ENCODE assay signal across 8 cellular contexts in genomic region chr7:100694196-100694745, GRCh38. TPM values are rescaled to one million over a fixed set of nuclear protein-coding genes. Genes with fewer than 3 reads are reported as not detected.
DNase-seq lines count a peak whose midpoint lies in the region; ATAC-seq and TF ChIP-seq lines count a peak whose summit lies in the region.

Gene GIGYF1, minus strand, starts transcription at chr7:100694250. Its CDS starts 6,012 bp downstream, at chr7:100688238.

- ATAC-seq in HG02678 (IDR thresholded peaks at IDR 0.05; ENCODE audit: unreplicated experiment) (peak; percentile 54), right lobe of liver (peak; percentile 45 to 56 (median 52)), HG03469 (IDR thresholded peaks at IDR 0.05; ENCODE audit: unreplicated experiment) (no peak)

- H3K27ac ChIP-seq in duodenal mucosa (ENCODE audit: low read depth, low read length) (no peak within 1 kb of the TSS), right lobe of liver (peak within 1 kb of the TSS; percentile 49 to 72 (median 62))

- 2% methylated on average over 16 of the region's 81 CpGs for WGBS in right lobe of liver (ENCODE audit: insufficient coverage, low coverage, low lambda C conversion rate, missing lambda C conversion rate)

- DNase-seq in GM12864 (ENCODE audit: low read depth) (no peak), NCI-H460 (ENCODE audit: extremely low read depth, low read depth) (no peak), right lobe of liver (peak; percentile 77 to 82 (median 81))
- peak; percentile 39 to 52 for DNase-seq in activated CD4-positive, alpha-beta T cell treated with anti-CD3 and anti-CD28 coated beads, Interleukin-2, amount 50 U/mL, for 24 hours (ENCODE audit: low read depth in 1 of 2, low spot score in 1 of 2)
- DNase-seq in stimulated activated CD4-positive, alpha-beta T cell treated with anti-CD3 and anti-CD28 coated beads, Interleukin-4, amount 100 ng/mL, for 4 hours = peak; percentile 64 to 72

- H3K27me3 ChIP-seq in duodenal mucosa (ENCODE audit: control insufficient read depth in 1 of 2, insufficient read depth in 2 of 2, low read length in 2 of 2) (no peaks in the 10 kb centered on the region), right lobe of liver (no peaks in the 10 kb centered on the region)

- H3K36me3 ChIP-seq in duodenal mucosa (ENCODE audit: control insufficient read depth in 1 of 2, insufficient read depth in 2 of 2, low read length in 2 of 2) (peaks cover 0 to 7% of the 10 kb centered on the region in 2 donors), right lobe of liver (peaks cover 0 to 3% (median 0%) of the 10 kb centered on the region in 4 donors)

- TF ChIP-seq CTCF in GM12864 (IDR thresholded peaks at IDR 0.05; ENCODE audit: low read depth, low read length, missing control alignments) = no peak
- TF ChIP-seq CTCF in right lobe of liver (IDR thresholded peaks at IDR 0.05) = no peak

- H3K9me3 ChIP-seq in duodenal mucosa (ENCODE audit: control insufficient read depth in 1 of 2, low read length in 2 of 2) (no peaks in the 10 kb centered on the region), right lobe of liver (no peaks in the 10 kb centered on the region)

- no peak for TF ChIP-seq POLR2A in right lobe of liver (IDR thresholded peaks at IDR 0.05)

- intact Hi-C loops in right lobe of liver (cut with DNase I) = loop anchor here (5.0 to 10.0 kb wide), 2 partner anchors 122 to 129 kb away; partner anchors contain the start of gene SAP25 (in 1 of the 2)

- peaks cover 17 to 24% of the 10 kb centered on the region in 2 donors for H3K4me1 ChIP-seq in duodenal mucosa (ENCODE audit: control insufficient read depth in 1 of 2, insufficient read depth in 2 of 2, low read length in 2 of 2)
- peaks cover 2 to 19% (median 10%) of the 10 kb centered on the region in 4 donors for H3K4me1 ChIP-seq in right lobe of liver

- H3K4me3 ChIP-seq in GM12864 (ENCODE audit: low read depth, low read length) (peak within 1 kb of the TSS; percentile 95), duodenal mucosa (ENCODE audit: low read depth in 1 of 2, low read length in 2 of 2) (peak within 1 kb of the TSS; percentile 74 to 80), right lobe of liver (peak within 1 kb of the TSS; percentile 67 to 82 (median 76))

- peak within 1 kb of the TSS; percentile 56 to 70 for H3K9ac ChIP-seq in duodenal mucosa (ENCODE audit: low read depth in 1 of 2, low read length in 2 of 2)

RNA-seq across cellular contexts. Expression of gene GIGYF1, which starts in this region (rescaled TPM):
- total RNA-seq in NCI-H460 (2014; rRNA removed; shearing (Covaris generic)) = 15.7 and 17.2 TPM in 2 replicates
- polyA plus RNA-seq in NCI-H460 (2014; cell fraction: nucleus; rRNA removed) = 109 and 115 TPM in 2 replicates
- 10 to 100 TPM in 4 of 6 experiments, 1 to 10 TPM in 2; 6.6 to 25.1 (median 15.5) TPM for total RNA-seq in right lobe of liver

Comparison
In these comparisons a context has a peak if more than half of its experiments do, and no peak if none do; other contexts are left out.
1. DNase-seq: peak in activated CD4-positive, alpha-beta T cell treated with anti-CD3 and anti-CD28 coated beads, Interleukin-2, amount 50 U/mL, for 24 hours (2 of 2), right lobe of liver (3 of 3) and stimulated activated CD4-positive, alpha-beta T cell treated with anti-CD3 and anti-CD28 coated beads, Interleukin-4, amount 100 ng/mL, for 4 hours (2 of 2); none in GM12864 (single experiment) and NCI-H460 (single experiment).
2. Peak in every context shown above with its lines, with median percentiles within 50 percentile points of each other: H3K4me3 ChIP-seq.